ENCODE assay signal across 27 cellular contexts in genomic region chr14:93528884-93529558, GRCh38.
"Had no signal": no experiment of that assay in that cellular context is flagged by ENCODE, and none has a peak within 500 bp of the region (broad histone marks: within the 10 kb centered on the region; RNA-seq: fewer than 3 reads in every experiment).

No MANE protein-coding gene starts in this region.

- H3K9me3 ChIP-seq: prostate gland, right atrium auricular region, stomach, thyroid gland, vagina had no signal

- DNase-seq: dorsolateral prefrontal cortex; effector CD4-positive, alpha-beta T cell; foreskin melanocyte; glutamatergic neuron; hypothalamus; immature natural killer cell; kidney; mesenchymal stem cell; naive thymus-derived CD4-positive, alpha-beta T cell; stimulated activated CD4-positive, alpha-beta T cell treated with anti-CD3 and anti-CD28 coated beads, Interleukin-2, amount 100 ng/mL, for 24 hours; stimulated activated CD4-positive, alpha-beta T cell treated with anti-CD3 and anti-CD28 coated beads, Interleukin-4, amount 100 ng/mL, for 24 hours; stimulated activated naive CD4-positive, alpha-beta T cell treated with Interleukin-2 at 50 U/mL for 16 hours; stomach; thyroid gland; trophoblast cell had no signal

- H3K4me3 ChIP-seq: dorsolateral prefrontal cortex, lung, neural progenitor cell, prostate gland, right atrium auricular region, smooth muscle cell, stomach, thyroid gland, vagina had no signal

- H3K4me1 ChIP-seq: neural progenitor cell, prostate gland, right atrium auricular region, stomach, thyroid gland, vagina had no signal

- H3K27ac ChIP-seq: dorsolateral prefrontal cortex, epithelial cell of prostate, neural progenitor cell, prostate gland, right atrium auricular region, stomach, thyroid gland, vagina had no signal

- H3K9ac ChIP-seq: neural progenitor cell had no signal

- H3K4me2 ChIP-seq: neural progenitor cell, smooth muscle cell had no signal

- FAIRE-seq: colon, kidney had no signal

- H2AFZ ChIP-seq: neural progenitor cell had no signal

- H3K36me3 ChIP-seq: neural progenitor cell, prostate gland, right atrium auricular region, stomach, thyroid gland, vagina had no signal

- H3K27me3 ChIP-seq: dorsolateral prefrontal cortex, neural progenitor cell, right atrium auricular region, stomach, thyroid gland, vagina had no signal

- ATAC-seq: esophagus mucosa; left lobe of liver; naive thymus-derived CD4-positive, alpha-beta T cell; sciatic nerve; stimulated activated effector memory CD8-positive, alpha-beta T cell treated with anti-CD3 and anti-CD28 coated beads, Interleukin-12 subunit alpha, Interleukin-12 subunit beta, amount 100 ng/mL, for 72 hours had no signal
